22 cellular contexts compared by ENCODE assay signal in the genomic region with DNA sequence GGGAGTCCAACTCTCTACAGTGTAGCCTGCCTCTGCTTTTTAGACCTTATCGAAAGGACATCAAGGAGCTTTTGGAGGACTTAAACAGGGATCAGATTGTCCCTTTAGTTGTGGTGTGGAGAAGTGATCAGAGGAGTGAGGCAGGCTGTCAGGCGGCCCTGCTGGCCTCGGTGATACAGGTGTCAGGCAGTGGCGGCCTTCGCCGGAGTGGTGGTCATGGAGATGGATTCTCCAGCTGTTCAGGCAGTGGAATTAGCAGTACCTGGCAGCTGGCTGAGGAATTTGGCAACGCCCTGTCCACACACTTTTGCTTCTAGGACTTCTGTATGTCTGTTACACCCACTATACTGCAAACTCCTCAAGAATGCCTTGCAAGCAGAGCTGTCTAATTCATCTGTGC.
"Had no signal": no experiment of that assay in that cellular context is flagged by ENCODE, and none has a peak within 500 bp of the region (broad histone marks: within the 10 kb centered on the region; RNA-seq: fewer than 3 reads in every experiment).

No MANE protein-coding gene starts in this region.

- H3K4me3 ChIP-seq: esophagus squamous epithelium, gastroesophageal sphincter, left ventricle myocardium inferior, lung, right atrium auricular region, sigmoid colon, testis, tibial nerve had no signal

- H3K27ac ChIP-seq: gastroesophageal sphincter, left ventricle myocardium inferior, right atrium auricular region, sigmoid colon, testis had no signal

- H3K36me3 ChIP-seq: esophagus squamous epithelium, gastroesophageal sphincter, left ventricle myocardium inferior, right atrium auricular region, sigmoid colon, tibial nerve had no signal

- DNase-seq: central memory CD4-positive, alpha-beta T cell; cortex of kidney; effector memory CD4-positive, alpha-beta T cell; esophagus squamous epithelium; foreskin fibroblast; glutamatergic neuron; islet precursor cell; left cardiac atrium; left ventricle myocardium inferior; mesendoderm; naive B cell; sigmoid colon; small intestine; stimulated activated CD4-positive, alpha-beta T cell treated with anti-CD3 and anti-CD28 coated beads, Interleukin-2, amount 100 ng/mL, for 48 hours; stimulated activated CD8-positive, alpha-beta memory T cell treated with anti-CD3 and anti-CD28 coated beads, Interleukin-4, amount 100 ng/mL, for 48 hours; testis had no signal

- H3K9me3 ChIP-seq: esophagus squamous epithelium, gastroesophageal sphincter, left ventricle myocardium inferior, right atrium auricular region, sigmoid colon, testis, tibial nerve had no signal

- FAIRE-seq: endometrium, small intestine had no signal

- H3K27me3 ChIP-seq: gastroesophageal sphincter, right atrium auricular region, sigmoid colon, testis, tibial nerve had no signal

- ATAC-seq: gastroesophageal sphincter; left cardiac atrium; stimulated activated effector memory CD8-positive, alpha-beta T cell treated with anti-CD3 and anti-CD28 coated beads, Interleukin-12 subunit alpha, Interleukin-12 subunit beta, amount 100 ng/mL, for 72 hours had no signal
